ENCODE assay signal across 1 cellular context in genomic region chr6:113362542-113363430, GRCh38.
A peak's percentile ranks its signal among the peaks of the same experiment; 100 is the strongest.
TF ChIP-seq lines count a peak whose summit lies in the region.

No MANE protein-coding gene starts in this region.

TF ChIP-seq in HEK293, 187 proteins besides CTCF, POLR2A, EP300 and RAD21 (continues in another document):
- TF ChIP-seq, protein P1, sequence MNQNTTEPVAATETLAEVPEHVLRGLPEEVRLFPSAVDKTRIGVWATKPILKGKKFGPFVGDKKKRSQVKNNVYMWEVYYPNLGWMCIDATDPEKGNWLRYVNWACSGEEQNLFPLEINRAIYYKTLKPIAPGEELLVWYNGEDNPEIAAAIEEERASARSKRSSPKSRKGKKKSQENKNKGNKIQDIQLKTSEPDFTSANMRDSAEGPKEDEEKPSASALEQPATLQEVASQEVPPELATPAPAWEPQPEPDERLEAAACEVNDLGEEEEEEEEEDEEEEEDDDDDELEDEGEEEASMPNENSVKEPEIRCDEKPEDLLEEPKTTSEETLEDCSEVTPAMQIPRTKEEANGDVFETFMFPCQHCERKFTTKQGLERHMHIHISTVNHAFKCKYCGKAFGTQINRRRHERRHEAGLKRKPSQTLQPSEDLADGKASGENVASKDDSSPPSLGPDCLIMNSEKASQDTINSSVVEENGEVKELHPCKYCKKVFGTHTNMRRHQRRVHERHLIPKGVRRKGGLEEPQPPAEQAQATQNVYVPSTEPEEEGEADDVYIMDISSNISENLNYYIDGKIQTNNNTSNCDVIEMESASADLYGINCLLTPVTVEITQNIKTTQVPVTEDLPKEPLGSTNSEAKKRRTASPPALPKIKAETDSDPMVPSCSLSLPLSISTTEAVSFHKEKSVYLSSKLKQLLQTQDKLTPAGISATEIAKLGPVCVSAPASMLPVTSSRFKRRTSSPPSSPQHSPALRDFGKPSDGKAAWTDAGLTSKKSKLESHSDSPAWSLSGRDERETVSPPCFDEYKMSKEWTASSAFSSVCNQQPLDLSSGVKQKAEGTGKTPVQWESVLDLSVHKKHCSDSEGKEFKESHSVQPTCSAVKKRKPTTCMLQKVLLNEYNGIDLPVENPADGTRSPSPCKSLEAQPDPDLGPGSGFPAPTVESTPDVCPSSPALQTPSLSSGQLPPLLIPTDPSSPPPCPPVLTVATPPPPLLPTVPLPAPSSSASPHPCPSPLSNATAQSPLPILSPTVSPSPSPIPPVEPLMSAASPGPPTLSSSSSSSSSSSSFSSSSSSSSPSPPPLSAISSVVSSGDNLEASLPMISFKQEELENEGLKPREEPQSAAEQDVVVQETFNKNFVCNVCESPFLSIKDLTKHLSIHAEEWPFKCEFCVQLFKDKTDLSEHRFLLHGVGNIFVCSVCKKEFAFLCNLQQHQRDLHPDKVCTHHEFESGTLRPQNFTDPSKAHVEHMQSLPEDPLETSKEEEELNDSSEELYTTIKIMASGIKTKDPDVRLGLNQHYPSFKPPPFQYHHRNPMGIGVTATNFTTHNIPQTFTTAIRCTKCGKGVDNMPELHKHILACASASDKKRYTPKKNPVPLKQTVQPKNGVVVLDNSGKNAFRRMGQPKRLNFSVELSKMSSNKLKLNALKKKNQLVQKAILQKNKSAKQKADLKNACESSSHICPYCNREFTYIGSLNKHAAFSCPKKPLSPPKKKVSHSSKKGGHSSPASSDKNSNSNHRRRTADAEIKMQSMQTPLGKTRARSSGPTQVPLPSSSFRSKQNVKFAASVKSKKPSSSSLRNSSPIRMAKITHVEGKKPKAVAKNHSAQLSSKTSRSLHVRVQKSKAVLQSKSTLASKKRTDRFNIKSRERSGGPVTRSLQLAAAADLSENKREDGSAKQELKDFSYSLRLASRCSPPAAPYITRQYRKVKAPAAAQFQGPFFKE (tag by site-specific recombination; IDR thresholded peaks at IDR 0.05; ENCODE audit: borderline replicate concordance): no peak
- TF ChIP-seq MZF1 (tag by site-specific recombination; IDR thresholded peaks at IDR 0.05; ENCODE audit: borderline replicate concordance) (no peak), ZNF521 (tag by site-specific recombination; IDR thresholded peaks at IDR 0.05) (no peak), ZBTB17 (tag by site-specific recombination; IDR thresholded peaks at IDR 0.05) (no peak), ZNF174 (tag by site-specific recombination; IDR thresholded peaks at IDR 0.05) (no peak), SP7 (tag by site-specific recombination; IDR thresholded peaks at IDR 0.05) (0 out of 2 replicates have a peak, but pooled peaks have one; percentile 28), ZNF449 (tag by site-specific recombination; IDR thresholded peaks at IDR 0.05) (no peak), ZNF707 (tag by site-specific recombination; IDR thresholded peaks at IDR 0.05) (no peak), ZNF433 (tag by site-specific recombination; IDR thresholded peaks at IDR 0.05; ENCODE audit: low read depth) (no peak), ZNF146 (tag by site-specific recombination; IDR thresholded peaks at IDR 0.05) (no peak), TSHZ1 (tag by site-specific recombination; IDR thresholded peaks at IDR 0.05; ENCODE audit: borderline replicate concordance) (no peak), ZNF621 (tag by site-specific recombination; IDR thresholded peaks at IDR 0.05) (no peak), AEBP2 (tag by site-specific recombination; IDR thresholded peaks at IDR 0.05; ENCODE audit: borderline replicate concordance) (no peak), ZNF600 (tag by site-specific recombination; IDR thresholded peaks at IDR 0.05) (no peak), ZNF530 (tag by site-specific recombination; IDR thresholded peaks at IDR 0.05; ENCODE audit: low read depth) (no peak), EGR2 (tag by site-specific recombination; IDR thresholded peaks at IDR 0.05; ENCODE audit: low read depth) (no peak), OSR2 (tag by site-specific recombination; IDR thresholded peaks at IDR 0.05) (no peak), ZBTB20 (tag by site-specific recombination; IDR thresholded peaks at IDR 0.05) (0 out of 2 replicates have a peak, but pooled peaks have one; percentile 28), ZNF561 (tag by site-specific recombination; IDR thresholded peaks at IDR 0.05; ENCODE audit: borderline replicate concordance) (0 out of 2 replicates have a peak, but pooled peaks have one; percentile 29), ZNF239 (tag by site-specific recombination; IDR thresholded peaks at IDR 0.05) (peak; percentile 66), ZNF654 (tag by site-specific recombination; IDR thresholded peaks at IDR 0.05; ENCODE audit: low read depth) (0 out of 2 replicates have a peak, but pooled peaks have one; percentile 5), ZXDB (tag by site-specific recombination; IDR thresholded peaks at IDR 0.05) (no peak), KLF7 (tag by site-specific recombination; IDR thresholded peaks at IDR 0.05; ENCODE audit: borderline replicate concordance) (no peak), SCRT2 (tag by site-specific recombination; IDR thresholded peaks at IDR 0.05) (no peak), GFI1B (tag by site-specific recombination; IDR thresholded peaks at IDR 0.05) (0 out of 2 replicates have a peak, but pooled peaks have one; percentile 22), BCL6B (tag by site-specific recombination; IDR thresholded peaks at IDR 0.05) (no peak), ZNF2 (tag by site-specific recombination; IDR thresholded peaks at IDR 0.05) (no peak), ZNF335 (tag by site-specific recombination; conservative IDR thresholded peaks at IDR 0.05) (no peak), ZFP69B (tag by site-specific recombination; IDR thresholded peaks at IDR 0.05) (no peak), ZNF157 (tag by site-specific recombination; IDR thresholded peaks at IDR 0.05) (no peak), ZNF140 (tag by site-specific recombination; IDR thresholded peaks at IDR 0.05) (no peak), ZFHX2 (tag by site-specific recombination; conservative IDR thresholded peaks at IDR 0.05) (peak; percentile 47), ZSCAN16 (tag by site-specific recombination; IDR thresholded peaks at IDR 0.05) (no peak)
- TF ChIP-seq, protein P2, sequence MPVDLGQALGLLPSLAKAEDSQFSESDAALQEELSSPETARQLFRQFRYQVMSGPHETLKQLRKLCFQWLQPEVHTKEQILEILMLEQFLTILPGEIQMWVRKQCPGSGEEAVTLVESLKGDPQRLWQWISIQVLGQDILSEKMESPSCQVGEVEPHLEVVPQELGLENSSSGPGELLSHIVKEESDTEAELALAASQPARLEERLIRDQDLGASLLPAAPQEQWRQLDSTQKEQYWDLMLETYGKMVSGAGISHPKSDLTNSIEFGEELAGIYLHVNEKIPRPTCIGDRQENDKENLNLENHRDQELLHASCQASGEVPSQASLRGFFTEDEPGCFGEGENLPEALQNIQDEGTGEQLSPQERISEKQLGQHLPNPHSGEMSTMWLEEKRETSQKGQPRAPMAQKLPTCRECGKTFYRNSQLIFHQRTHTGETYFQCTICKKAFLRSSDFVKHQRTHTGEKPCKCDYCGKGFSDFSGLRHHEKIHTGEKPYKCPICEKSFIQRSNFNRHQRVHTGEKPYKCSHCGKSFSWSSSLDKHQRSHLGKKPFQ (tag by site-specific recombination; IDR thresholded peaks at IDR 0.05): no peak
- TF ChIP-seq, protein P3, sequence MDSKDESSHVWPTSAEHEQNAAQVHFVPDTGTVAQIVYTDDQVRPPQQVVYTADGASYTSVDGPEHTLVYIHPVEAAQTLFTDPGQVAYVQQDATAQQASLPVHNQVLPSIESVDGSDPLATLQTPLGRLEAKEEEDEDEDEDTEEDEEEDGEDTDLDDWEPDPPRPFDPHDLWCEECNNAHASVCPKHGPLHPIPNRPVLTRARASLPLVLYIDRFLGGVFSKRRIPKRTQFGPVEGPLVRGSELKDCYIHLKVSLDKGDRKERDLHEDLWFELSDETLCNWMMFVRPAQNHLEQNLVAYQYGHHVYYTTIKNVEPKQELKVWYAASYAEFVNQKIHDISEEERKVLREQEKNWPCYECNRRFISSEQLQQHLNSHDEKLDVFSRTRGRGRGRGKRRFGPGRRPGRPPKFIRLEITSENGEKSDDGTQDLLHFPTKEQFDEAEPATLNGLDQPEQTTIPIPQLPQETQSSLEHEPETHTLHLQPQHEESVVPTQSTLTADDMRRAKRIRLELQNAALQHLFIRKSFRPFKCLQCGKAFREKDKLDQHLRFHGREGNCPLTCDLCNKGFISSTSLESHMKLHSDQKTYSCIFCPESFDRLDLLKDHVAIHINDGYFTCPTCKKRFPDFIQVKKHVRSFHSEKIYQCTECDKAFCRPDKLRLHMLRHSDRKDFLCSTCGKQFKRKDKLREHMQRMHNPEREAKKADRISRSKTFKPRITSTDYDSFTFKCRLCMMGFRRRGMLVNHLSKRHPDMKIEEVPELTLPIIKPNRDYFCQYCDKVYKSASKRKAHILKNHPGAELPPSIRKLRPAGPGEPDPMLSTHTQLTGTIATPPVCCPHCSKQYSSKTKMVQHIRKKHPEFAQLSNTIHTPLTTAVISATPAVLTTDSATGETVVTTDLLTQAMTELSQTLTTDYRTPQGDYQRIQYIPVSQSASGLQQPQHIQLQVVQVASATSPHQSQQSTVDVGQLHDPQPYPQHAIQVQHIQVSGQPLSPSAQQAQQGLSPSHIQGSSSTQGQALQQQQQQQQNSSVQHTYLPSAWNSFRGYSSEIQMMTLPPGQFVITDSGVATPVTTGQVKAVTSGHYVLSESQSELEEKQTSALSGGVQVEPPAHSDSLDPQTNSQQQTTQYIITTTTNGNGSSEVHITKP (tag by site-specific recombination; IDR thresholded peaks at IDR 0.05): peak; percentile 68
- TF ChIP-seq, protein P4, sequence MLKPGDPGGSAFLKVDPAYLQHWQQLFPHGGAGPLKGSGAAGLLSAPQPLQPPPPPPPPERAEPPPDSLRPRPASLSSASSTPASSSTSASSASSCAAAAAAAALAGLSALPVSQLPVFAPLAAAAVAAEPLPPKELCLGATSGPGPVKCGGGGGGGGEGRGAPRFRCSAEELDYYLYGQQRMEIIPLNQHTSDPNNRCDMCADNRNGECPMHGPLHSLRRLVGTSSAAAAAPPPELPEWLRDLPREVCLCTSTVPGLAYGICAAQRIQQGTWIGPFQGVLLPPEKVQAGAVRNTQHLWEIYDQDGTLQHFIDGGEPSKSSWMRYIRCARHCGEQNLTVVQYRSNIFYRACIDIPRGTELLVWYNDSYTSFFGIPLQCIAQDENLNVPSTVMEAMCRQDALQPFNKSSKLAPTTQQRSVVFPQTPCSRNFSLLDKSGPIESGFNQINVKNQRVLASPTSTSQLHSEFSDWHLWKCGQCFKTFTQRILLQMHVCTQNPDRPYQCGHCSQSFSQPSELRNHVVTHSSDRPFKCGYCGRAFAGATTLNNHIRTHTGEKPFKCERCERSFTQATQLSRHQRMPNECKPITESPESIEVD (tag by site-specific recombination; IDR thresholded peaks at IDR 0.05): peak; percentile 61
- TF ChIP-seq, protein P5, sequence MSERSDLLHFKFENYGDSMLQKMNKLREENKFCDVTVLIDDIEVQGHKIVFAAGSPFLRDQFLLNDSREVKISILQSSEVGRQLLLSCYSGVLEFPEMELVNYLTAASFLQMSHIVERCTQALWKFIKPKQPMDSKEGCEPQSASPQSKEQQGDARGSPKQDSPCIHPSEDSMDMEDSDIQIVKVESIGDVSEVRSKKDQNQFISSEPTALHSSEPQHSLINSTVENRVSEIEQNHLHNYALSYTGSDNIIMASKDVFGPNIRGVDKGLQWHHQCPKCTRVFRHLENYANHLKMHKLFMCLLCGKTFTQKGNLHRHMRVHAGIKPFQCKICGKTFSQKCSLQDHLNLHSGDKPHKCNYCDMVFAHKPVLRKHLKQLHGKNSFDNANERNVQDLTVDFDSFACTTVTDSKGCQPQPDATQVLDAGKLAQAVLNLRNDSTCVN (tag by site-specific recombination; optimal IDR thresholded peaks at IDR 0.05): no peak
